In genomic region chr13:28889317-28889716, GRCh38 we compare ENCODE assay signal across 16 cellular contexts.
"Had no signal": no experiment of that assay in that cellular context is flagged by ENCODE, and none has a peak within 500 bp of the region (broad histone marks: within the 10 kb centered on the region; RNA-seq: fewer than 3 reads in every experiment).

No MANE protein-coding gene starts in this region.

- H3K9me3 ChIP-seq: lower lobe of right lung, prostate gland, sigmoid colon, testis, tibial artery had no signal

- H3K36me3 ChIP-seq: lower lobe of right lung, prostate gland, sigmoid colon, tibial artery had no signal

- H3K4me1 ChIP-seq: lower lobe of right lung, prostate gland, sigmoid colon, testis, tibial artery had no signal

- H3K27ac ChIP-seq: coronary artery, lower lobe of right lung, prostate gland, sigmoid colon, testis, tibial artery had no signal

- DNase-seq: dermis blood vessel endothelial cell; effector memory CD4-positive, alpha-beta T cell; left ventricle myocardium superior; lower lobe of right lung; naive thymus-derived CD8-positive, alpha-beta T cell; nephron progenitor cell; right cardiac atrium; sigmoid colon; stimulated activated CD4-positive, alpha-beta T cell treated with anti-CD3 and anti-CD28 coated beads, Interleukin-2, amount 100 ng/mL, for 24 hours; stimulated activated CD4-positive, alpha-beta T cell treated with anti-CD3 and anti-CD28 coated beads, Interleukin-4, amount 100 ng/mL, for 24 hours; stimulated activated naive CD4-positive, alpha-beta T cell treated with Interleukin-2 at 50 U/mL for 16 hours; substantia nigra; testis; tibial artery had no signal

- H3K27me3 ChIP-seq: sigmoid colon, testis, tibial artery had no signal

- H3K4me3 ChIP-seq: coronary artery, lower lobe of right lung, prostate gland, sigmoid colon, testis, tibial artery had no signal
